22 cellular contexts compared by ENCODE assay signal in genomic region chr4:118756958-118757357, GRCh38.
DNase-seq lines count a peak whose midpoint lies in the region; ATAC-seq and TF ChIP-seq lines count a peak whose summit lies in the region.
"Had no signal": no experiment of that assay in that cellular context is flagged by ENCODE, and none has a peak within 500 bp of the region (broad histone marks: within the 10 kb centered on the region; RNA-seq: fewer than 3 reads in every experiment).

No MANE protein-coding gene starts in this region.

- H2AFZ ChIP-seq in GM23248 (no peak overlapping the region), SU-DHL-6 (ENCODE audit: low read depth, low read length, severe bottlenecking) (no peak overlapping the region)
- H2AFZ ChIP-seq: neural progenitor cell had no signal

- TF ChIP-seq POLR2A in testis (IDR thresholded peaks at IDR 0.05) = no peak
- TF ChIP-seq POLR2A in GM18505 (IDR thresholded peaks at IDR 0.05; ENCODE audit: borderline replicate concordance, extremely low read depth, insufficient read depth, insufficient read length) = no peak

- H3K4me2 ChIP-seq in GM23248 (ENCODE audit: unreplicated experiment) = no peak overlapping the region
- H3K4me2 ChIP-seq in SU-DHL-6 (ENCODE audit: low read depth, low read length, poor library complexity, severe bottlenecking) = no peak overlapping the region
- H3K4me2 ChIP-seq: neural progenitor cell had no signal

- H3K4me3 Mint-ChIP-seq in nephron (no peak overlapping the region), Caco-2 (ENCODE audit: unreplicated experiment) (no peak overlapping the region)
- H3K4me3 Mint-ChIP-seq in activated naive CD8-positive, alpha-beta T cell treated with anti-CD3 and anti-CD28 coated beads for 36 hours = no peak overlapping the region
- H3K4me3 Mint-ChIP-seq: activated CD8-positive, alpha-beta T cell treated with anti-CD3 and anti-CD28 coated beads for 36 hours; activated naive CD8-positive, alpha-beta T cell treated with anti-CD3 and anti-CD28 coated beads, Interleukin-2, amount 50 U/mL, for 24 hours; neural progenitor cell had no signal

- H3K79me2 ChIP-seq in GM23248 (ENCODE audit: insufficient read depth) (peaks cover 95% of the 10 kb centered on the region), SU-DHL-6 (ENCODE audit: insufficient read depth, low read length) (no peaks in the 10 kb centered on the region)

- H3K4me1 Mint-ChIP-seq in nephron (peaks cover 88% of the 10 kb centered on the region), Caco-2 (ENCODE audit: low read depth, unreplicated experiment) (peaks cover 6% of the 10 kb centered on the region)
- H3K4me1 Mint-ChIP-seq in activated naive CD8-positive, alpha-beta T cell treated with anti-CD3 and anti-CD28 coated beads for 36 hours = no peaks in the 10 kb centered on the region

- H3K36me3 ChIP-seq in GM23248 (ENCODE audit: low read depth) = peaks cover 73% of the 10 kb centered on the region
- 0 out of 2 replicates have a peak, but pooled peaks cover 10% of the 10 kb centered on the region for H3K36me3 ChIP-seq in SU-DHL-6 (ENCODE audit: low read length)
- no peaks in the 10 kb centered on the region for H3K36me3 ChIP-seq in testis (ENCODE audit: low read depth, missing control alignments)
- no peaks in the 10 kb centered on the region for H3K36me3 ChIP-seq in Caco-2 (ENCODE audit: control insufficient read depth, insufficient read depth, low read length)
- H3K36me3 ChIP-seq: neural progenitor cell had no signal

- DNase-seq in GM23248 (no peak), testis (no peak), Caco-2 (no peak), midbrain (lab: John Stamatoyannopoulos, UW) (no peak)
- DNase-seq in activated naive CD8-positive, alpha-beta T cell treated with anti-CD3 and anti-CD28 coated beads for 36 hours = no peak
- DNase-seq: activated CD4-positive, CD25-positive, alpha-beta regulatory T cell treated with anti-CD3 and anti-CD28 coated beads, Interleukin-2, amount 50 U/mL, for 72 hours; activated CD8-positive, alpha-beta T cell treated with anti-CD3 and anti-CD28 coated beads for 36 hours; activated effector memory CD4-positive, alpha-beta T cell treated with anti-CD3 and anti-CD28 coated beads, Interleukin-2, amount 50 U/mL, for 16 hours; activated naive CD8-positive, alpha-beta T cell treated with anti-CD3 and anti-CD28 coated beads, Interleukin-2, amount 50 U/mL, for 24 hours; activated T-cell treated with anti-CD3 and anti-CD28 coated beads for 4 hours; brain microvascular endothelial cell; cortex of kidney; head of caudate nucleus; MG63; NCI-H1417 treated with DMSO at 0.1 percent for 48 hours; stimulated activated CD4-positive, alpha-beta T cell treated with anti-CD3 and anti-CD28 coated beads, Interleukin-12 subunit alpha, Interleukin-12 subunit beta, amount 100 ng/mL, for 4 hours had no signal

- WGBS in GM23248 (ENCODE audit: low coverage in 1 of 2, low lambda C conversion rate in 2 of 2, missing lambda C conversion rate in 2 of 2), 2 experiments = 100% methylated on average over 1 of the region's 1 CpG
- 84 to 90% methylated on average over 1 of the region's 1 CpG for WGBS in testis, 2 donors

- intact Hi-C loops in testis (cut with DNase I; ENCODE audit: low total_unique reads) (no loop called here), Caco-2 (cut with micrococcal nuclease; ENCODE audit: unreplicated experiment) (no loop called here)

- no peaks in the 10 kb centered on the region for H4K20me1 ChIP-seq in GM23248 (ENCODE audit: insufficient read depth)
- H4K20me1 ChIP-seq in SU-DHL-6 (ENCODE audit: low read depth, low read length) = no peaks in the 10 kb centered on the region

- H3K27me3 ChIP-seq in GM23248 (replicated peaks; ENCODE audit: insufficient read depth) = no peaks in the 10 kb centered on the region
- no peaks in the 10 kb centered on the region for H3K27me3 ChIP-seq in SU-DHL-6 (ENCODE audit: low read length)
- H3K27me3 ChIP-seq in testis = no peaks in the 10 kb centered on the region
- no peaks in the 10 kb centered on the region for H3K27me3 ChIP-seq in Caco-2 (replicated peaks; ENCODE audit: control insufficient read depth, insufficient read depth, low read length)
- H3K27me3 ChIP-seq: brain microvascular endothelial cell, MG63, neural progenitor cell had no signal

- peaks cover 75% of the 10 kb centered on the region for H3K4me1 ChIP-seq in GM23248 (ENCODE audit: insufficient read depth)
- H3K4me1 ChIP-seq in testis = peaks cover 46% of the 10 kb centered on the region
- 0 out of 2 replicates have a peak, but pooled peaks cover 3% of the 10 kb centered on the region for H3K4me1 ChIP-seq in Caco-2
- H3K4me1 ChIP-seq: neural progenitor cell had no signal

- H3K27ac Mint-ChIP-seq in nephron = peak overlapping the region; percentile 84 to 97 (median 92)
- H3K27ac Mint-ChIP-seq in Caco-2 (ENCODE audit: unreplicated experiment) = no peak overlapping the region
- no peak overlapping the region for H3K27ac Mint-ChIP-seq in activated naive CD8-positive, alpha-beta T cell treated with anti-CD3 and anti-CD28 coated beads for 36 hours
- H3K27ac Mint-ChIP-seq: activated CD8-positive, alpha-beta T cell treated with anti-CD3 and anti-CD28 coated beads for 36 hours; activated naive CD8-positive, alpha-beta T cell treated with anti-CD3 and anti-CD28 coated beads, Interleukin-2, amount 50 U/mL, for 24 hours; neural progenitor cell had no signal

- H3K27me3 Mint-ChIP-seq in nephron (ENCODE audit: low read depth) = no peaks in the 10 kb centered on the region
- no peaks in the 10 kb centered on the region for H3K27me3 Mint-ChIP-seq in Caco-2 (ENCODE audit: insufficient read depth, unreplicated experiment)
- no peaks in the 10 kb centered on the region for H3K27me3 Mint-ChIP-seq in activated naive CD8-positive, alpha-beta T cell treated with anti-CD3 and anti-CD28 coated beads for 36 hours
- H3K27me3 Mint-ChIP-seq: activated CD8-positive, alpha-beta T cell treated with anti-CD3 and anti-CD28 coated beads for 36 hours; activated naive CD8-positive, alpha-beta T cell treated with anti-CD3 and anti-CD28 coated beads, Interleukin-2, amount 50 U/mL, for 24 hours had no signal

- POLR2A ChIA-PET in Caco-2 (lab: Charles Lee) = no interaction called here

- TF ChIP-seq CTCF in SU-DHL-6 (IDR thresholded peaks at IDR 0.05; ENCODE audit: insufficient read depth, low read length, poor library complexity, severe bottlenecking) (no peak), nephron (IDR thresholded peaks at IDR 0.05; ENCODE audit: unreplicated experiment in 3 of 3) (no peak), testis (IDR thresholded peaks at IDR 0.05) (no peak), Caco-2 (IDR thresholded peaks at IDR 0.05; ENCODE audit: insufficient read depth in 1 of 2, low read depth in 1 of 2, low read length in 1 of 2, severe bottlenecking in 1 of 2, unreplicated experiment in 1 of 2) (no peak)

- H3K4me3 ChIP-seq in GM23248 = no peak overlapping the region
- H3K4me3 ChIP-seq in SU-DHL-6 (ENCODE audit: insufficient read depth, low read length, poor library complexity, severe bottlenecking) = no peak overlapping the region
- H3K4me3 ChIP-seq in testis = no peak overlapping the region
- H3K4me3 ChIP-seq in Caco-2 (ENCODE audit: low read depth, low read length) = no peak overlapping the region
- H3K4me3 ChIP-seq: MG63, neural progenitor cell had no signal

- H3K27ac ChIP-seq in GM23248 (peak overlapping the region; percentile 1; the same call in 1 of the 2 replicates), SU-DHL-6 (ENCODE audit: low read depth, low read length) (peak overlapping the region; percentile 92), testis (peak overlapping the region; percentile 12 to 60)
- H3K27ac ChIP-seq: neural progenitor cell, RWPE1 had no signal

- ATAC-seq in GM18505 (IDR thresholded peaks at IDR 0.05; ENCODE audit: unreplicated experiment) = no peak
- ATAC-seq: activated CD8-positive, alpha-beta T cell treated with anti-CD3 and anti-CD28 coated beads for 36 hours; activated naive CD8-positive, alpha-beta T cell treated with anti-CD3 and anti-CD28 coated beads, Interleukin-2, amount 50 U/mL, for 24 hours; left lobe of liver had no signal

- H3K9me3 ChIP-seq in GM23248 (ENCODE audit: low read depth) (no peaks in the 10 kb centered on the region), SU-DHL-6 (ENCODE audit: insufficient read depth, low read length) (no peaks in the 10 kb centered on the region), testis (no peaks in the 10 kb centered on the region), Caco-2 (no peaks in the 10 kb centered on the region)
- H3K9me3 ChIP-seq: MG63 had no signal

- H3K9ac ChIP-seq in GM23248 = no peak overlapping the region
- H3K9ac ChIP-seq in SU-DHL-6 (ENCODE audit: low read length) = no peak overlapping the region
- H3K9ac ChIP-seq: neural progenitor cell had no signal

- BruUV-seq in Caco-2 (replicated peaks; lab: Mats Ljungman, UMichigan) = no TSS peak

- CTCF ChIA-PET in Caco-2 (lab: Charles Lee) = no interaction called here

- H3F3A ChIP-seq in GM23248 (ENCODE audit: insufficient read depth) (peaks cover 63% of the 10 kb centered on the region), SU-DHL-6 (ENCODE audit: insufficient read depth) (peaks cover 23% of the 10 kb centered on the region)

- H3K9me2 ChIP-seq in GM23248 (ENCODE audit: insufficient read depth) (no peaks in the 10 kb centered on the region), SU-DHL-6 (replicated peaks; ENCODE audit: insufficient read depth, low read length) (no peaks in the 10 kb centered on the region)

- in situ Hi-C loops in GM23248 (cut with MboI) = loop anchor here (25.0 kb wide), 1 partner anchor 205 kb away; no protein-coding TSS in a partner anchor

- H3K36me3 Mint-ChIP-seq in nephron (ENCODE audit: low read depth) = peaks cover 16% of the 10 kb centered on the region
- peaks cover 11% of the 10 kb centered on the region for H3K36me3 Mint-ChIP-seq in Caco-2 (ENCODE audit: insufficient read depth, unreplicated experiment)
- no peaks in the 10 kb centered on the region for H3K36me3 Mint-ChIP-seq in activated naive CD8-positive, alpha-beta T cell treated with anti-CD3 and anti-CD28 coated beads for 36 hours
- H3K36me3 Mint-ChIP-seq: neural progenitor cell had no signal

- H3K9me3 Mint-ChIP-seq in nephron (no peaks in the 10 kb centered on the region), Caco-2 (ENCODE audit: unreplicated experiment) (no peaks in the 10 kb centered on the region)
- no peaks in the 10 kb centered on the region for H3K9me3 Mint-ChIP-seq in activated naive CD8-positive, alpha-beta T cell treated with anti-CD3 and anti-CD28 coated beads for 36 hours
- H3K9me3 Mint-ChIP-seq: activated CD8-positive, alpha-beta T cell treated with anti-CD3 and anti-CD28 coated beads for 36 hours; activated naive CD8-positive, alpha-beta T cell treated with anti-CD3 and anti-CD28 coated beads, Interleukin-2, amount 50 U/mL, for 24 hours; neural progenitor cell had no signal

Comparison
In these comparisons a context has a peak if more than half of its experiments do, and no peak if none do; other contexts are left out.
1. H3K27ac ChIP-seq: peak in every context shown above with its lines; median percentile 92 in SU-DHL-6; 36 in testis; 1 in GM23248.
2. H3K27ac Mint-ChIP-seq: peak in nephron (3 of 3); none in Caco-2 (single experiment) and activated naive CD8-positive, alpha-beta T cell treated with anti-CD3 and anti-CD28 coated beads for 36 hours (single experiment).